In the genomic region with DNA sequence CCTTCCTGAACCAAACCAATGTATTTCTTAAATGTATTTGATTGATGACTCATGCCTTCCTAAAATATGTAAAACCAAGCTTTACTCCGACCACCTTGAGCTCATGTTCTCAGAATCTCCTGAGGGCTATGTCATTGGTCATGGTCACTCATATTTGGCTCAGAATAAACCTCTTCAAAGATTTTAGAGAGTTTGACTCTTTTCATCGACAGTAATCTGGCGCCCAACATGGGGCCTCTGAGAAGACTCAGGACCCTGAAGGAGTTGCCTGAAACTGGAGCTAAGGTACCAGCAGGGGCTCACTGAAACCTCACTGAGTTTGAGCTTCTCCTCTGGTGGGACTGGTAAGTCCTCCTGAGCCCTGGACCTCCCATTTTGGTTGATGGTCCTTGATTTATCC, we compare ENCODE assay signal across 23 cellular contexts. TPM values are rescaled to one million over a fixed set of nuclear protein-coding genes. Genes with fewer than 3 reads are reported as not detected.
A peak's percentile ranks its signal among the peaks of the same experiment; 100 is the strongest.
DNase-seq lines count a peak whose midpoint lies in the region; ATAC-seq and TF ChIP-seq lines count a peak whose summit lies in the region.
"Had no signal": no experiment of that assay in that cellular context is flagged by ENCODE, and none has a peak within 500 bp of the region (broad histone marks: within the 10 kb centered on the region; RNA-seq: fewer than 3 reads in every experiment).

No MANE protein-coding gene starts in this region.

- H2BK12ac ChIP-seq in neuronal stem cell (ENCODE audit: low read length) = no peak overlapping the region

- no CpG with 5 or more reads among the region's 3 CpGs for WGBS in neuronal stem cell (ENCODE audit: extremely low coverage in 2 of 2, insufficient read length in 2 of 2, insufficient replicate concordance in 1 of 2), 2 donors

- H3K27ac Mint-ChIP-seq in GM23338 = no peak overlapping the region
- H3K27ac Mint-ChIP-seq: immature natural killer cell had no signal

- H2BK120ac ChIP-seq in neuronal stem cell (ENCODE audit: low read depth, low read length) = no peak overlapping the region

- DNase-seq in GM23338 (ENCODE audit: low spot score) (peak; percentile 32), NAMALWA (ENCODE audit: low spot score) (peak; percentile 29), brain microvascular endothelial cell (peak; percentile 23), lung microvascular endothelial cell (ENCODE audit: low read depth in 2 of 2) (peak; percentile 8 to 24), NCI-H2196 treated with DMSO at 0.1 percent for 48 hours (lab: John Stamatoyannopoulos, UW; ENCODE audit: unreplicated experiment) (no peak), neuronal stem cell (ENCODE audit: low spot score) (no peak), OCI-M1 (lab: John Stamatoyannopoulos, UW) (no peak)
- DNase-seq: activated CD4-positive, CD25-positive, alpha-beta regulatory T cell treated with anti-CD3 and anti-CD28 coated beads, Interleukin-2, amount 50 U/mL, for 72 hours; activated CD8-positive, alpha-beta memory T cell treated with anti-CD3 and anti-CD28 coated beads, Interleukin-2, amount 50 U/mL, for 4 hours; activated gamma-delta T cell; AML-193; cerebellar nuclear complex; effector memory CD4-positive, alpha-beta T cell; heart right ventricle; immature natural killer cell; NCI-H1436; NK-92 treated with Interleukin-12 subunit alpha and Interleukin-12 subunit beta, amount 100 ng/mL, for 24 hours; ovary; stimulated activated naive CD4-positive, alpha-beta T cell; T-helper 9 cell; transverse colon had no signal

- H3K79me1 ChIP-seq in neuronal stem cell (ENCODE audit: low read depth, low read length) = no peaks in the 10 kb centered on the region

- no peaks in the 10 kb centered on the region for H3K4me1 Mint-ChIP-seq in GM23338
- H3K4me1 Mint-ChIP-seq: immature natural killer cell had no signal

- no peak overlapping the region for H3K4me3 Mint-ChIP-seq in GM23338

- H3K4me1 ChIP-seq in GM23338 (ENCODE audit: insufficient read depth) (no peaks in the 10 kb centered on the region), neuronal stem cell (ENCODE audit: control insufficient read depth in 2 of 2, insufficient read depth in 1 of 2, low read depth in 1 of 2, low read length in 2 of 2) (peaks cover 0 to 2% of the 10 kb centered on the region in 2 donors)

- no peak overlapping the region for H2BK15ac ChIP-seq in neuronal stem cell (ENCODE audit: low read length)

- H3K27me3 ChIP-seq in GM23338 (ENCODE audit: insufficient read depth) (peaks cover 11% of the 10 kb centered on the region), brain microvascular endothelial cell (replicated peaks) (no peaks in the 10 kb centered on the region), neuronal stem cell (ENCODE audit: control insufficient read depth in 3 of 3, insufficient read depth in 3 of 3, low read depth in 1 of 3, low read length in 3 of 3) (peaks cover 0 to 4% (median 0%) of the 10 kb centered on the region in 3 experiments)
- H3K27me3 ChIP-seq: ovary had no signal

- no peaks in the 10 kb centered on the region for H3F3A ChIP-seq in GM23338 (replicated peaks; ENCODE audit: low read depth)

- H3K4me3 ChIP-seq in GM23338 = no peak overlapping the region
- H3K4me3 ChIP-seq in brain microvascular endothelial cell (ENCODE audit: low read depth, low read length) = no peak overlapping the region
- H3K4me3 ChIP-seq in neuronal stem cell (ENCODE audit: low read length in 2 of 2) = no peak overlapping the region
- H3K4me3 ChIP-seq: heart right ventricle, ovary, transverse colon had no signal

- H3K27ac ChIP-seq in GM23338 (ENCODE audit: low read depth) = no peak overlapping the region
- no peak overlapping the region for H3K27ac ChIP-seq in brain microvascular endothelial cell
- no peak overlapping the region for H3K27ac ChIP-seq in neuronal stem cell (replicated peaks; ENCODE audit: low read length)
- H3K27ac ChIP-seq: heart right ventricle, ovary, RWPE1, transverse colon had no signal

- no peak overlapping the region for H3K14ac ChIP-seq in neuronal stem cell (ENCODE audit: low read length)

- in situ Hi-C loops in brain microvascular endothelial cell (cut with HindIII; ENCODE audit: low pct_ligation_motif_present, low sequenced_read_pairs) = no loop called here

- no peak overlapping the region for H2BK5ac ChIP-seq in neuronal stem cell (ENCODE audit: low read length)

- peaks cover 20% of the 10 kb centered on the region for H3K27me3 Mint-ChIP-seq in GM23338 (ENCODE audit: insufficient read depth, low read depth, poor library complexity)

- H4K20me1 ChIP-seq in GM23338 (replicated peaks; ENCODE audit: insufficient read depth) = no peaks in the 10 kb centered on the region

- no peak overlapping the region for H4K8ac ChIP-seq in neuronal stem cell (ENCODE audit: low read depth, low read length)

- H3K9me3 ChIP-seq in neuronal stem cell (replicated peaks in 1 of 2; ENCODE audit: control insufficient read depth in 2 of 2, insufficient read depth in 1 of 2, low read depth in 1 of 2, low read length in 2 of 2) = peaks cover 9 to 12% of the 10 kb centered on the region in 2 donors

- H3K4me2 ChIP-seq in GM23338 (no peak overlapping the region), neuronal stem cell (ENCODE audit: insufficient read depth, low read length, poor library complexity, severe bottlenecking) (no peak overlapping the region)

- H3K79me2 ChIP-seq in GM23338 (replicated peaks; ENCODE audit: insufficient read depth) = no peaks in the 10 kb centered on the region

- no peak overlapping the region for H4K91ac ChIP-seq in neuronal stem cell (ENCODE audit: low read depth, low read length, poor library complexity)

- peaks cover 38% of the 10 kb centered on the region for H3K36me3 Mint-ChIP-seq in GM23338 (ENCODE audit: low read depth)

- no peak overlapping the region for H3K9ac ChIP-seq in neuronal stem cell (ENCODE audit: low read depth, low read length, poor library complexity)

- H3K9me3 Mint-ChIP-seq in GM23338 = peaks cover 60% of the 10 kb centered on the region

- H2AK5ac ChIP-seq in neuronal stem cell (ENCODE audit: low read depth, low read length) = no peak overlapping the region

- H2AFZ ChIP-seq in GM23338 (no peak overlapping the region), neuronal stem cell (ENCODE audit: low read length) (no peak overlapping the region)

- no peaks in the 10 kb centered on the region for H3K9me2 ChIP-seq in GM23338 (ENCODE audit: insufficient read depth)

- no peak for TF ChIP-seq CTCF in GM23338 (conservative IDR thresholded peaks at IDR 0.05; ENCODE audit: low read depth in 2 of 2)
- no peak for TF ChIP-seq CTCF in brain microvascular endothelial cell (IDR thresholded peaks at IDR 0.05; ENCODE audit: low read depth, low read length, missing control alignments)

- no peak for ATAC-seq in GM23338
- ATAC-seq: heart right ventricle, SK-N-SH treated with all-trans-retinoic acid at 6 μM for 48 hours had no signal

- H3K36me3 ChIP-seq in GM23338 (ENCODE audit: insufficient read depth) (no peaks in the 10 kb centered on the region), brain microvascular endothelial cell (replicated peaks) (no peaks in the 10 kb centered on the region), neuronal stem cell (replicated peaks in 1 of 2; ENCODE audit: control insufficient read depth in 2 of 2, insufficient read depth in 2 of 2, low read length in 2 of 2) (no peaks in the 10 kb centered on the region)
- H3K36me3 ChIP-seq: heart right ventricle, ovary, transverse colon had no signal

- no peak overlapping the region for H3K23ac ChIP-seq in neuronal stem cell (ENCODE audit: low read depth, low read length, poor library complexity)

- no peak overlapping the region for H3K18ac ChIP-seq in neuronal stem cell (ENCODE audit: low read length)

- H3K4ac ChIP-seq in neuronal stem cell (ENCODE audit: low read length) = no peak overlapping the region

TF ChIP-seq in GM23338, 12 proteins besides CTCF, POLR2A, EP300 and RAD21 (continues in another document):
- TF ChIP-seq ZNF114 (CRISPR knock-in tag; IDR thresholded peaks at IDR 0.05) = no peak
- no peak for TF ChIP-seq CREB1 (CRISPR knock-in tag; IDR thresholded peaks at IDR 0.05; ENCODE audit: low read depth)
- no peak for TF ChIP-seq NANOG (IDR thresholded peaks at IDR 0.05; ENCODE audit: borderline replicate concordance)
- TF ChIP-seq, protein P1, sequence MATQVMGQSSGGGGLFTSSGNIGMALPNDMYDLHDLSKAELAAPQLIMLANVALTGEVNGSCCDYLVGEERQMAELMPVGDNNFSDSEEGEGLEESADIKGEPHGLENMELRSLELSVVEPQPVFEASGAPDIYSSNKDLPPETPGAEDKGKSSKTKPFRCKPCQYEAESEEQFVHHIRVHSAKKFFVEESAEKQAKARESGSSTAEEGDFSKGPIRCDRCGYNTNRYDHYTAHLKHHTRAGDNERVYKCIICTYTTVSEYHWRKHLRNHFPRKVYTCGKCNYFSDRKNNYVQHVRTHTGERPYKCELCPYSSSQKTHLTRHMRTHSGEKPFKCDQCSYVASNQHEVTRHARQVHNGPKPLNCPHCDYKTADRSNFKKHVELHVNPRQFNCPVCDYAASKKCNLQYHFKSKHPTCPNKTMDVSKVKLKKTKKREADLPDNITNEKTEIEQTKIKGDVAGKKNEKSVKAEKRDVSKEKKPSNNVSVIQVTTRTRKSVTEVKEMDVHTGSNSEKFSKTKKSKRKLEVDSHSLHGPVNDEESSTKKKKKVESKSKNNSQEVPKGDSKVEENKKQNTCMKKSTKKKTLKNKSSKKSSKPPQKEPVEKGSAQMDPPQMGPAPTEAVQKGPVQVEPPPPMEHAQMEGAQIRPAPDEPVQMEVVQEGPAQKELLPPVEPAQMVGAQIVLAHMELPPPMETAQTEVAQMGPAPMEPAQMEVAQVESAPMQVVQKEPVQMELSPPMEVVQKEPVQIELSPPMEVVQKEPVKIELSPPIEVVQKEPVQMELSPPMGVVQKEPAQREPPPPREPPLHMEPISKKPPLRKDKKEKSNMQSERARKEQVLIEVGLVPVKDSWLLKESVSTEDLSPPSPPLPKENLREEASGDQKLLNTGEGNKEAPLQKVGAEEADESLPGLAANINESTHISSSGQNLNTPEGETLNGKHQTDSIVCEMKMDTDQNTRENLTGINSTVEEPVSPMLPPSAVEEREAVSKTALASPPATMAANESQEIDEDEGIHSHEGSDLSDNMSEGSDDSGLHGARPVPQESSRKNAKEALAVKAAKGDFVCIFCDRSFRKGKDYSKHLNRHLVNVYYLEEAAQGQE (IDR thresholded peaks at IDR 0.05; ENCODE audit: unreplicated experiment) = no peak
- no peak for TF ChIP-seq ZNF331 (CRISPR knock-in tag; IDR thresholded peaks at IDR 0.05; ENCODE audit: low read depth)
- no peak for TF ChIP-seq EZH2phosphoT487 (IDR thresholded peaks at IDR 0.05; ENCODE audit: unreplicated experiment)

RNA-seq across cellular contexts. Expression of gene PSMC1, which starts 17.2 kb away (rescaled TPM):
- total RNA-seq in GM23338 (2014; rRNA removed; shearing (Covaris generic)) = 112 and 116 TPM in 2 replicates
- polyA plus RNA-seq in GM23338 (2016; fragmentation: Nextera tagmentation; extraction: Ambion mirVana) = 124 and 139 TPM in 2 replicates
- 56.7 and 66.3 TPM in 2 replicates for total RNA-seq in lung microvascular endothelial cell
- polyA plus RNA-seq in neuronal stem cell (2013, experiment 1 of 2) = 92.1 TPM
- 94.7 TPM for polyA plus RNA-seq in neuronal stem cell (2013, experiment 2 of 2)

Comparison
In these comparisons a context has a peak if more than half of its experiments do, and no peak if none do; other contexts are left out.
1. DNase-seq: peak in GM23338 (single experiment), NAMALWA (single experiment), brain microvascular endothelial cell (single experiment) and lung microvascular endothelial cell (2 of 2); none in NCI-H2196 treated with DMSO at 0.1 percent for 48 hours (single experiment), neuronal stem cell (single experiment) and OCI-M1 (single experiment).